In the genomic region with DNA sequence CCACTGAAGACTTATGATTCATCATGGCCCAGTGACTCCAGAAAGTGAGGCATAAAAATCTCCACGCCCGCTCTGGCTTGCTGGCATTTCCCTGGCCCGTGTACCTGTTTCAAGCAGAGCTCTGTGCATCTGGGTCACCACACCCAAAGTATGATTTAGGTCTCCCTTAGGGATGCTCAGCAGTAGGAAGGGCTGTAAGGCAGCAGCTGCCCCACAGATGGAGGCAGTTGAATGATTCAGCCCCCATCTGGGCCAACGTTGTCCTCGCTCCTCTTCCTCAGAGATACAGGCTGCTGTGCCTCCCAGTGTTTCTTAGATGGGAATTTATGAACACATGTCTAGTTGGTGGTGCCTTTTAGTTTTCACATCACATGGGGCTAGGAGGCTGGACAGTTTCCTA, we compare ENCODE assay signal across 21 cellular contexts. TPM values are rescaled to one million over a fixed set of nuclear protein-coding genes. Genes with fewer than 3 reads are reported as not detected.
DNase-seq lines count a peak whose midpoint lies in the region; ATAC-seq and TF ChIP-seq lines count a peak whose summit lies in the region.
"Had no signal": no experiment of that assay in that cellular context is flagged by ENCODE, and none has a peak within 500 bp of the region (broad histone marks: within the 10 kb centered on the region; RNA-seq: fewer than 3 reads in every experiment).

No MANE protein-coding gene starts in this region.

- intact Hi-C loops in esophagus muscularis mucosa (cut with DNase I): no loop called here

- no peak overlapping the region for H2BK12ac ChIP-seq in neuronal stem cell (ENCODE audit: low read length)

- DNase-seq in NCI-H2171 treated with DMSO at 0.1 percent for 48 hours (lab: John Stamatoyannopoulos, UW) (peak; percentile 51), NCI-H2171 (lab: John Stamatoyannopoulos, UW) (no peak), NCI-H69 (lab: John Stamatoyannopoulos, UW) (peak; percentile 24), esophagus muscularis mucosa (ENCODE audit: extremely low spot score) (peak; percentile 60), neuronal stem cell (ENCODE audit: low spot score) (no peak)
- no peak for DNase-seq in stimulated activated CD8-positive, alpha-beta memory T cell treated with anti-CD3 and anti-CD28 coated beads, Interleukin-4, amount 100 ng/mL, for 48 hours
- DNase-seq: AML-193; C1 segment of cervical spinal cord; Calu3; CD4-positive, alpha-beta memory T cell; COR-L47; DMS79; EL; GDM1; H9 had no signal

- no peaks in the 10 kb centered on the region for H3K79me1 ChIP-seq in neuronal stem cell (ENCODE audit: low read depth, low read length)

- no peaks in the 10 kb centered on the region for H3K4me1 ChIP-seq in esophagus muscularis mucosa
- H3K4me1 ChIP-seq in neuronal stem cell (ENCODE audit: control insufficient read depth in 2 of 2, insufficient read depth in 1 of 2, low read depth in 1 of 2, low read length in 2 of 2): no peaks in the 10 kb centered on the region

- peak overlapping the region; percentile 50 for H3K9ac ChIP-seq in neuronal stem cell (ENCODE audit: low read depth, low read length, poor library complexity)

- no peak for TF ChIP-seq POLR2A in esophagus muscularis mucosa (IDR thresholded peaks at IDR 0.05; ENCODE audit: low read depth)

- H2BK15ac ChIP-seq in neuronal stem cell (ENCODE audit: low read length): no peak overlapping the region

- no peak overlapping the region for H3K14ac ChIP-seq in neuronal stem cell (ENCODE audit: low read length)

- TF ChIP-seq EP300 in esophagus muscularis mucosa (IDR thresholded peaks at IDR 0.05): no peak

- H3K36me3 ChIP-seq in esophagus muscularis mucosa: no peaks in the 10 kb centered on the region
- H3K36me3 ChIP-seq in neuronal stem cell (replicated peaks in 1 of 2; ENCODE audit: control insufficient read depth in 2 of 2, insufficient read depth in 2 of 2, low read length in 2 of 2): no peaks in the 10 kb centered on the region

- H4K91ac ChIP-seq in neuronal stem cell (ENCODE audit: low read depth, low read length, poor library complexity): no peak overlapping the region

- H3K27me3 ChIP-seq in esophagus muscularis mucosa: no peaks in the 10 kb centered on the region
- H3K27me3 ChIP-seq in neuronal stem cell (ENCODE audit: control insufficient read depth in 3 of 3, insufficient read depth in 3 of 3, low read depth in 1 of 3, low read length in 3 of 3): peaks cover 0 to 3% (median 0%) of the 10 kb centered on the region in 3 experiments

- H3K18ac ChIP-seq in neuronal stem cell (ENCODE audit: low read length): no peak overlapping the region

- H2AK5ac ChIP-seq in neuronal stem cell (ENCODE audit: low read depth, low read length): no peak overlapping the region

- H3K4me3 ChIP-seq in esophagus muscularis mucosa: no peak overlapping the region
- no peak overlapping the region for H3K4me3 ChIP-seq in neuronal stem cell (ENCODE audit: low read length in 2 of 2)
- H3K4me3 ChIP-seq: GM12878, GM23338 had no signal

- no peak overlapping the region for H3K4ac ChIP-seq in neuronal stem cell (ENCODE audit: low read length)

- ATAC-seq in HG02763 (IDR thresholded peaks at IDR 0.05; ENCODE audit: unreplicated experiment): no peak
- ATAC-seq in GM21360 (IDR thresholded peaks at IDR 0.05; ENCODE audit: unreplicated experiment): no peak
- ATAC-seq: GM12878, GM23338, HCT116 had no signal

- H3K27ac ChIP-seq in esophagus muscularis mucosa (replicated peaks in 1 of 4) (no peak overlapping the region), neuronal stem cell (replicated peaks; ENCODE audit: low read length) (no peak overlapping the region)
- H3K27ac ChIP-seq: 22Rv1 had no signal

- no peak overlapping the region for H4K8ac ChIP-seq in neuronal stem cell (ENCODE audit: low read depth, low read length)

- no peak for TF ChIP-seq CTCF in esophagus muscularis mucosa (IDR thresholded peaks at IDR 0.05)

- no peak overlapping the region for H3K4me2 ChIP-seq in neuronal stem cell (ENCODE audit: insufficient read depth, low read length, poor library complexity, severe bottlenecking)
- H3K4me2 ChIP-seq: GM23338 had no signal

- no peak overlapping the region for H3K23ac ChIP-seq in neuronal stem cell (ENCODE audit: low read depth, low read length, poor library complexity)

- 88% methylated on average over 3 of the region's 5 CpGs for WGBS in esophagus muscularis mucosa
- no CpG with 5 or more reads among the region's 5 CpGs for WGBS in neuronal stem cell (ENCODE audit: extremely low coverage in 2 of 2, insufficient read length in 2 of 2, insufficient replicate concordance in 1 of 2), 2 donors

- no peak overlapping the region for H2BK5ac ChIP-seq in neuronal stem cell (ENCODE audit: low read length)

- H3K9me3 ChIP-seq in esophagus muscularis mucosa: no peaks in the 10 kb centered on the region
- no peaks in the 10 kb centered on the region for H3K9me3 ChIP-seq in neuronal stem cell (replicated peaks in 1 of 2; ENCODE audit: control insufficient read depth in 2 of 2, insufficient read depth in 1 of 2, low read depth in 1 of 2, low read length in 2 of 2)

- no peak overlapping the region for H2BK120ac ChIP-seq in neuronal stem cell (ENCODE audit: low read depth, low read length)

- H2AFZ ChIP-seq in neuronal stem cell (ENCODE audit: low read length): no peak overlapping the region
- H2AFZ ChIP-seq: GM23338 had no signal

RNA-seq across cellular contexts. Expression of a gene that starts 21.6 kb away (rescaled TPM):
- under 1 TPM in 3 of 4 donors, not detected in 1; 0.17 to 0.40 (median 0.32) TPM for total RNA-seq in esophagus muscularis mucosa
- polyA plus RNA-seq in neuronal stem cell (2013, experiment 1 of 2): 0.14 TPM
- polyA plus RNA-seq in neuronal stem cell (2013, experiment 2 of 2): 0.12 TPM
- total RNA-seq: GM12878, H9 had no signal

Comparison
In these comparisons a context has a peak if more than half of its experiments do, and no peak if none do; other contexts are left out.
1. DNase-seq: peak in NCI-H2171 treated with DMSO at 0.1 percent for 48 hours (single experiment), NCI-H69 (single experiment) and esophagus muscularis mucosa (single experiment); none in NCI-H2171 (single experiment), neuronal stem cell (single experiment) and stimulated activated CD8-positive, alpha-beta memory T cell treated with anti-CD3 and anti-CD28 coated beads, Interleukin-4, amount 100 ng/mL, for 48 hours (single experiment).